In the genomic region with DNA sequence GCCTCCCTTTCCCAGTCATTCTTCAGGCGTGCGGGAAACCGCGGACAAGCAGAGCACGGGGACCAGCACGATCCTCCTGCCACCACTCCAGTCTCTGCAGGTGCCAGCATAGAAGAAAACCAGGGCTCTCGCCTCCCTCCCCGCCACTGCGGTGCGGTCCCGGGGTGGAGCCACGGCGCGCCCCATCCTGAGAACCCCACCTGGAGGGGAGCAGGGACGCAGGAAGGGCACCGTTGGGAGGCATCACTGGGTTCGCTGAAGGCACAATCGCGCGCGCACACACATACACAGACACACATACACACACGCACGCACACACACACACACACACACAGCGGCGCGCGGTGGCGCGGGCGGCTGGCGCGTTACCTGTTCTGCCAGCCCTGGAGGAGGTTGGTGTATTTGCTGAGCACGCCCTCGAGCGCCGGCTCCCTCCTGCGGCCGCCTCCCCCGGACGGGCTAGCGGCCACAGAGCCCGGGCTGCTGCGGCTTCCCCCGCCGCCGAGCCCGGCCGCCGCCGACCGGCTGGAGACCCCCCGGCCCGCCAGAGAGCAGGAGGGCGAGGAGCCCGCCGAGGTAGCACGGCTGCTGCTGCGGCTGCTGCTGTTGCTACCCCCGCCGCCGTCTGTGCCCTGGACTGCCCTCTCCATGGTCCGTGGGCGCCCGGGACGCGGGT, we compare ENCODE assay signal across 8 cellular contexts. TPM values are rescaled to one million over a fixed set of nuclear protein-coding genes. Genes with fewer than 3 reads are reported as not detected.
DNase-seq lines count a peak whose midpoint lies in the region; ATAC-seq and TF ChIP-seq lines count a peak whose summit lies in the region.

No MANE protein-coding gene starts in this region.

- H3K27me3 ChIP-seq in osteoblast (ENCODE audit: insufficient read depth, low read length), result no peaks in the 10 kb centered on the region

- H3K27me3 Mint-ChIP-seq in glutamatergic neuron (ENCODE audit: unreplicated experiment), result peaks cover 10% of the 10 kb centered on the region

- H3K27ac ChIP-seq in OCI-LY7 (ENCODE audit: low read depth, low read length, poor library complexity, severe bottlenecking) (peak overlapping the region; percentile 88), osteoblast (ENCODE audit: low read depth, low read length) (no peak overlapping the region)

- H2AFZ ChIP-seq in OCI-LY7 (ENCODE audit: low read length) (peak overlapping the region; percentile 46; the same call in 1 of the 2 replicates), osteoblast (ENCODE audit: low read length) (peak overlapping the region; percentile 88)

- H4K20me1 ChIP-seq in OCI-LY7 (ENCODE audit: insufficient read depth, low read length), result 0 out of 2 replicates have a peak, but pooled peaks cover 4% of the 10 kb centered on the region
- H4K20me1 ChIP-seq in osteoblast (ENCODE audit: insufficient read depth, low read length), result no peaks in the 10 kb centered on the region

- H3K9me2 ChIP-seq in OCI-LY7 (ENCODE audit: insufficient read depth, low read length), result no peaks in the 10 kb centered on the region

- intact Hi-C loops in OCI-LY7 (cut with micrococcal nuclease; ENCODE audit: unreplicated experiment), result loop anchor here (1.0 to 10.0 kb wide), 7 partner anchors 27 to 448 kb away; a partner anchor contains a TSS

- peak overlapping the region; percentile 88 for H3K4me3 Mint-ChIP-seq in glutamatergic neuron (ENCODE audit: unreplicated experiment)

- H3K27ac Mint-ChIP-seq in glutamatergic neuron (ENCODE audit: unreplicated experiment), result peak overlapping the region; percentile 33

- peak overlapping the region; percentile 98 for H3K4me2 ChIP-seq in OCI-LY7 (ENCODE audit: low read length)
- peak overlapping the region; percentile 86 for H3K4me2 ChIP-seq in osteoblast (ENCODE audit: insufficient read depth, low read length)

- no TSS peak for BruUV-seq in OCI-LY7 (replicated peaks; lab: Mats Ljungman, UMichigan)

- CTCF ChIA-PET in GM10248 (lab: Yijun Ruan, JAX), result no interaction called here
- CTCF ChIA-PET in OCI-LY7 (lab: Charles Lee; ENCODE audit: unreplicated experiment), result interaction anchor here (1.1 kb wide), 1 partner anchor 39 kb away, joined by 3 read pairs; no protein-coding TSS in a partner anchor

- TF ChIP-seq CTCF in GM10248 (IDR thresholded peaks at IDR 0.05; ENCODE audit: control extremely low read depth, extremely low read depth, low read depth, missing control alignments) (no peak), OCI-LY7 (conservative IDR thresholded peaks at IDR 0.05; ENCODE audit: low read length) (peak; percentile 54), glutamatergic neuron (IDR thresholded peaks at IDR 0.05; ENCODE audit: partially characterized antibody, unreplicated experiment) (no peak), osteoblast (IDR thresholded peaks at IDR 0.05; ENCODE audit: extremely low read depth, low read depth, low read length) (no peak)

- H3K9me3 ChIP-seq in OCI-LY7 (ENCODE audit: low read length), result peaks cover 18% of the 10 kb centered on the region; the same call in 1 of the 2 replicates
- no peaks in the 10 kb centered on the region for H3K9me3 ChIP-seq in osteoblast (ENCODE audit: low read depth, low read length)

- H3K4me3 ChIP-seq in OCI-LY7 (ENCODE audit: low read depth, low read length, poor library complexity, severe bottlenecking) (peak overlapping the region; percentile 91), osteoblast (ENCODE audit: insufficient read depth, low read length) (peak overlapping the region; percentile 85)

- peak; percentile 45 for ATAC-seq in HG03045 (IDR thresholded peaks at IDR 0.05; ENCODE audit: unreplicated experiment)

- H3K4me1 ChIP-seq in OCI-LY7 (ENCODE audit: insufficient read depth, low read length, poor library complexity, severe bottlenecking) (peaks cover 75% of the 10 kb centered on the region), osteoblast (ENCODE audit: insufficient read depth, low read length) (peaks cover 7% of the 10 kb centered on the region)

- peaks cover 63% of the 10 kb centered on the region for H3K36me3 ChIP-seq in OCI-LY7 (ENCODE audit: insufficient read depth, low read length)
- no peaks in the 10 kb centered on the region for H3K36me3 ChIP-seq in osteoblast (ENCODE audit: insufficient read depth, low read length)

- DNase-seq in GM10248 (ENCODE audit: extremely low spot score), result peak; percentile 52
- DNase-seq in OCI-LY7 (ENCODE audit: low spot score), result peak; percentile 88
- DNase-seq in activated effector memory CD4-positive, alpha-beta T cell treated with Interleukin-2 at 50 U/mL for 16 hours, result peak; percentile 16
- DNase-seq in glutamatergic neuron, result peak; percentile 67
- DNase-seq in osteoblast (ENCODE audit: insufficient read length, low spot score, missing footprints), result peak; percentile 84
- DNase-seq in hepatic stellate cell (ENCODE audit: low spot score), result no peak
- DNase-seq in OCI-M2 (lab: John Stamatoyannopoulos, UW; ENCODE audit: unreplicated experiment), result no peak

- H3K4me1 Mint-ChIP-seq in glutamatergic neuron (ENCODE audit: low read depth, unreplicated experiment), result peaks cover 3% of the 10 kb centered on the region

- POLR2A ChIA-PET in GM10248 (lab: Yijun Ruan, JAX), result no interaction called here
- POLR2A ChIA-PET in OCI-LY7 (lab: Charles Lee), result interaction anchor here (0.5 to 3.2 kb wide), 10 partner anchors 10 to 198 kb away, joined by 3 to 19 read pairs (median 5); no protein-coding TSS in a partner anchor

- no peaks in the 10 kb centered on the region for H3K36me3 Mint-ChIP-seq in glutamatergic neuron (ENCODE audit: unreplicated experiment)

- H3K9me3 Mint-ChIP-seq in glutamatergic neuron (ENCODE audit: unreplicated experiment), result no peaks in the 10 kb centered on the region

- H3K79me2 ChIP-seq in OCI-LY7 (ENCODE audit: insufficient read depth, low read depth, low read length) (peaks cover 92% of the 10 kb centered on the region), osteoblast (ENCODE audit: insufficient read depth, low read length) (peaks cover 4% of the 10 kb centered on the region)

RNA-seq across cellular contexts. Expression of a gene that starts 0.4 kb away (rescaled TPM):
- total RNA-seq in OCI-LY7 (2014; rRNA removed; shearing (Covaris generic)), result 58.4 and 65.7 TPM in 2 replicates
- total RNA-seq in OCI-LY7 (2022) (157 and 170 TPM in 2 replicates), glutamatergic neuron (ENCODE audit: unreplicated experiment) (3.8 TPM), osteoblast (25.0 and 29.0 TPM in 2 replicates)

RNA-seq across cellular contexts. Expression of a gene that starts 0.9 kb away (rescaled TPM):
- total RNA-seq in OCI-LY7 (2014; rRNA removed; shearing (Covaris generic)), result 13.8 and 20.3 TPM in 2 replicates
- total RNA-seq in OCI-LY7 (2022), result 22.2 and 24.2 TPM in 2 replicates
- total RNA-seq in glutamatergic neuron (ENCODE audit: unreplicated experiment), result not detected
- total RNA-seq in osteoblast, result 0.59 and 0.72 TPM in 2 replicates

Comparison
In these comparisons a context has a peak if more than half of its experiments do, and no peak if none do; other contexts are left out.
1. DNase-seq: peak in GM10248 (single experiment), OCI-LY7 (single experiment), activated effector memory CD4-positive, alpha-beta T cell treated with Interleukin-2 at 50 U/mL for 16 hours (single experiment), glutamatergic neuron (single experiment) and osteoblast (single experiment); none in hepatic stellate cell (single experiment) and OCI-M2 (single experiment).